Comparison of ENCODE assay signal across 14 cellular contexts in the genomic region with DNA sequence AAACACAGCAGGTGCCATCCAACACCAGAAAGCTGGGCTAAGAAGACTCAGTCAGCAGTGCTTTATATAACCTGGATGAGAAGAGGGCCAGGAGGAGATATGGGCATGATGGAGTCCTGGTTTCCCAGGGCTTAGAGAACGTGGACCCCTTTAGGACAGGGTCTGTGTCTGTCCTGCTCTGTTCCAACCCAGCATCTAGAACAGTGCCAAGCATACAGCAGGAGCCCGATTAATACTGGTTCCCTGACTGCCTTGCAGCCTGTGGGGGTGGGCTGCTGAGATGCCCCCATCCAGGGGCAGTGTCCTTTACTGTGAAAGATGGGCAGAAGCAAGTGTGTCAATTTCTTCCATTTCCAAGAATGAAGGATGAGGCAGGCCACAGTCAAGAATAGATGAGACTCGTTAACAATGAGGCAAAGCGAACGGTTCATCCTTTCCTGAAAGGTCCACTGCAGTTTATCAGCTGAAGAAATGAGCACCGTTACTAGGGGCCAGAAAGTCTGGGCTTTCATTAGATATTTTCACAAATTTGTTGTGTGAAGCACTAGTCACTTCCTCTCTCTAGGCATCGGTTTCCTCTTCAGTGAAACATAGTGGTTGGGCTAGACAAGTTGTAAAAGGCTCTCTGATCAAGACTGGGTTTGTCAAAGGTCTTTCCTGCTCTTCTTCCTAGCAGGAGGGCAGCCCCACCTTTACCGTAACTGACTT.
DNase-seq lines count a peak whose midpoint lies in the region; ATAC-seq, FAIRE-seq and TF ChIP-seq lines count a peak whose summit lies in the region.
"Had no signal": no experiment of that assay in that cellular context is flagged by ENCODE, and none has a peak within 500 bp of the region (broad histone marks: within the 10 kb centered on the region; RNA-seq: fewer than 3 reads in every experiment).

No MANE protein-coding gene starts in this region.

- no TSS peak for BruUV-seq in OCI-LY7 (replicated peaks; lab: Mats Ljungman, UMichigan)

- H3K4me3 ChIP-seq in choroid plexus epithelial cell (ENCODE audit: low read depth, low read length) (no peak overlapping the region), small intestine (ENCODE audit: low read depth in 1 of 2, low read length in 2 of 2) (no peak overlapping the region), OCI-LY7 (ENCODE audit: low read depth, low read length, poor library complexity, severe bottlenecking) (no peak overlapping the region)

- peaks cover 0 to 9% of the 10 kb centered on the region in 2 donors for H3K4me1 ChIP-seq in small intestine (ENCODE audit: control insufficient read depth in 2 of 2, insufficient read depth in 1 of 2, low read depth in 1 of 2, low read length in 1 of 2)
- peaks cover 9% of the 10 kb centered on the region for H3K4me1 ChIP-seq in OCI-LY7 (ENCODE audit: insufficient read depth, low read length, poor library complexity, severe bottlenecking)

- POLR2A ChIA-PET in activated CD4-positive, alpha-beta T cell treated with anti-CD3 and anti-CD28 coated beads for 36 hours (lab: Charles Lee): interaction anchor here (0.6 kb wide), 1 partner anchor 213 kb away, joined by 4 read pairs; no protein-coding TSS in a partner anchor
- POLR2A ChIA-PET in OCI-LY7 (lab: Charles Lee): interaction anchor here (0.6 to 1.1 kb wide), 2 partner anchors 12 to 457 kb away, joined by 3 read pairs; no protein-coding TSS in a partner anchor

- no peak overlapping the region for H2AFZ ChIP-seq in OCI-LY7 (ENCODE audit: low read length)

- H3K36me3 ChIP-seq in small intestine (ENCODE audit: control insufficient read depth in 2 of 2, insufficient read depth in 2 of 2, low read length in 2 of 2) (peaks cover 0 to 4% of the 10 kb centered on the region in 2 donors), OCI-LY7 (ENCODE audit: insufficient read depth, low read length) (no peaks in the 10 kb centered on the region)

- H3K9me3 Mint-ChIP-seq in activated CD4-positive, alpha-beta T cell treated with anti-CD3 and anti-CD28 coated beads for 36 hours (ENCODE audit: low read depth): no peaks in the 10 kb centered on the region
- H3K9me3 Mint-ChIP-seq in HFFc6: no peaks in the 10 kb centered on the region

- H3K9me2 ChIP-seq in OCI-LY7 (ENCODE audit: insufficient read depth, low read length): no peaks in the 10 kb centered on the region

- no peak overlapping the region for H3K4me2 ChIP-seq in OCI-LY7 (ENCODE audit: low read length)

- FAIRE-seq in small intestine (lab: Jason Lieb, UNC): no peak
- FAIRE-seq: A204.1, bronchial epithelial cell had no signal

- peak overlapping the region; percentile 29 for H3K27ac Mint-ChIP-seq in activated CD4-positive, alpha-beta T cell treated with anti-CD3 and anti-CD28 coated beads for 36 hours
- H3K27ac Mint-ChIP-seq in HFFc6: no peak overlapping the region

- TF ChIP-seq CTCF in choroid plexus epithelial cell (conservative IDR thresholded peaks at IDR 0.05; ENCODE audit: low read depth, low read length) (no peak), HFFc6 (IDR thresholded peaks at IDR 0.05) (no peak), OCI-LY7 (conservative IDR thresholded peaks at IDR 0.05; ENCODE audit: low read length) (no peak)

- H3K4me1 Mint-ChIP-seq in activated CD4-positive, alpha-beta T cell treated with anti-CD3 and anti-CD28 coated beads for 36 hours: peaks cover 16% of the 10 kb centered on the region
- H3K4me1 Mint-ChIP-seq in HFFc6 (ENCODE audit: low read depth): peaks cover 41% of the 10 kb centered on the region

- H3K4me3 Mint-ChIP-seq in activated CD4-positive, alpha-beta T cell treated with anti-CD3 and anti-CD28 coated beads for 36 hours: no peak overlapping the region
- no peak overlapping the region for H3K4me3 Mint-ChIP-seq in HFFc6

- H3K9me3 ChIP-seq in small intestine (ENCODE audit: control insufficient read depth, low read depth) (no peaks in the 10 kb centered on the region), OCI-LY7 (ENCODE audit: low read length) (no peaks in the 10 kb centered on the region)

- no peaks in the 10 kb centered on the region for H3K27me3 ChIP-seq in small intestine (ENCODE audit: control insufficient read depth in 2 of 2, insufficient read depth in 2 of 2, low read length in 2 of 2)

- no peak for DNase-seq in activated CD4-positive, alpha-beta T cell treated with anti-CD3 and anti-CD28 coated beads for 36 hours
- DNase-seq in activated CD4-positive, alpha-beta T cell treated with anti-CD3 and anti-CD28 coated beads, Interleukin-2, amount 50 U/mL, for 48 hours: no peak
- DNase-seq in MV-4-11 (lab: John Stamatoyannopoulos, UW) (peak; percentile 70), choroid plexus epithelial cell (ENCODE audit: low read depth) (peak; percentile 27), small intestine (peak; percentile 40), 8988T (no peak), HFFc6 (no peak), OCI-LY7 (ENCODE audit: low spot score) (no peak)
- DNase-seq: activated CD4-positive, alpha-beta T cell treated with anti-CD3 and anti-CD28 coated beads, Interleukin-2, amount 50 U/mL, for 4 hours; GF-D8; NCI-H1417 had no signal

- CTCF ChIA-PET in activated CD4-positive, alpha-beta T cell treated with anti-CD3 and anti-CD28 coated beads for 36 hours (lab: Charles Lee): interaction anchor here (1.0 to 3.7 kb wide), 5 partner anchors 9 to 247 kb away, joined by 3 to 11 read pairs (median 4); no protein-coding TSS in a partner anchor
- CTCF ChIA-PET in OCI-LY7 (lab: Charles Lee; ENCODE audit: unreplicated experiment): interaction anchor here (0.8 kb wide), 1 partner anchor 12 kb away, joined by 3 read pairs; no protein-coding TSS in a partner anchor

- intact Hi-C loops in activated CD4-positive, alpha-beta T cell treated with anti-CD3 and anti-CD28 coated beads for 36 hours (cut with DNase I, micrococcal nuclease): no loop called here
- intact Hi-C loops in OCI-LY7 (cut with micrococcal nuclease; ENCODE audit: unreplicated experiment): no loop called here

- WGBS in small intestine, 3 donors: 64 to 77% (median 73%) methylated on average over 8 of the region's 8 CpGs

- no peaks in the 10 kb centered on the region for H4K20me1 ChIP-seq in OCI-LY7 (ENCODE audit: insufficient read depth, low read length)

- H3K27me3 Mint-ChIP-seq in activated CD4-positive, alpha-beta T cell treated with anti-CD3 and anti-CD28 coated beads for 36 hours: no peaks in the 10 kb centered on the region
- H3K27me3 Mint-ChIP-seq in HFFc6 (ENCODE audit: insufficient read depth): peaks cover 6% of the 10 kb centered on the region; the same call in 1 of the 2 replicates

- peak; percentile 63 for ATAC-seq in activated CD4-positive, alpha-beta T cell treated with anti-CD3 and anti-CD28 coated beads for 36 hours
- ATAC-seq: Panc1 had no signal

- H3K27ac ChIP-seq in small intestine (ENCODE audit: low read depth in 1 of 2, low read length in 1 of 2) (peak overlapping the region; percentile 15 to 65), OCI-LY7 (ENCODE audit: low read depth, low read length, poor library complexity, severe bottlenecking) (no peak overlapping the region)

- no peaks in the 10 kb centered on the region for H3K79me2 ChIP-seq in OCI-LY7 (ENCODE audit: insufficient read depth, low read depth, low read length)

- H3K36me3 Mint-ChIP-seq in activated CD4-positive, alpha-beta T cell treated with anti-CD3 and anti-CD28 coated beads for 36 hours (ENCODE audit: low read depth): no peaks in the 10 kb centered on the region
- no peaks in the 10 kb centered on the region for H3K36me3 Mint-ChIP-seq in HFFc6 (ENCODE audit: low read depth)

Comparison
In these comparisons a context has a peak if more than half of its experiments do, and no peak if none do; other contexts are left out.
1. DNase-seq: peak in MV-4-11 (single experiment), choroid plexus epithelial cell (single experiment) and small intestine (single experiment); none in activated CD4-positive, alpha-beta T cell treated with anti-CD3 and anti-CD28 coated beads for 36 hours (single experiment), activated CD4-positive, alpha-beta T cell treated with anti-CD3 and anti-CD28 coated beads, Interleukin-2, amount 50 U/mL, for 48 hours (0 of 2), 8988T (single experiment), HFFc6 (single experiment) and OCI-LY7 (single experiment).